ENCODE assay signal across 11 cellular contexts in the genomic region with DNA sequence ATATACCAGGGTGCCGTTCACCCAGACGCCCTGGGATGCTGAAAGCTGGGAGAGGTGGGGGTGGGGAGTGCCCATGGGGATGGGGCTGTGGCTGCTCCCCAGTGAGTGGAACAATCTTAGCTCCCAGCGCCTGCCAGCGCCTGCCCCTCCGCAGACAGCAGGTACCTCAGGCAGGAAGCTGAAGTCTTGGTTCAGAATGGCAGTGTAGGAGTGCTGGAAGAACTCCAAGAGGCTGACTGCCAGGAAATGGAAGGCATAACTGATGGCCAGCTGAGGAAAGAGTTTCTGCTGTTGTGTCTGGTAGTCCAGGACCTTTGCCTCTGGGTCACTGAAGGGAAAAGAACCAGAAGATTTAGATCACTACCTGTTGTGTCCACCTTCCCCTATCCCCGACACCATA. TPM values are rescaled to one million over a fixed set of nuclear protein-coding genes. Genes with fewer than 3 reads are reported as not detected.
DNase-seq lines count a peak whose midpoint lies in the region; ATAC-seq, FAIRE-seq and TF ChIP-seq lines count a peak whose summit lies in the region.
"Had no signal": no experiment of that assay in that cellular context is flagged by ENCODE, and none has a peak within 500 bp of the region (broad histone marks: within the 10 kb centered on the region; RNA-seq: fewer than 3 reads in every experiment).

No MANE protein-coding gene starts in this region.

- H2AFZ ChIP-seq in endothelial cell of umbilical vein (ENCODE audit: low read depth, low read length): peak overlapping the region; percentile 22

- no CpG with 5 or more reads among the region's 6 CpGs for WGBS in mesendoderm (ENCODE audit: extremely low coverage, insufficient coverage, low lambda C conversion rate)
- WGBS in psoas muscle, 3 donors: 52 to 63% (median 55%) methylated on average over 6 of the region's 6 CpGs

- no peaks in the 10 kb centered on the region for H4K20me1 ChIP-seq in endothelial cell of umbilical vein (replicated peaks; ENCODE audit: control insufficient read depth, extremely low read depth, insufficient read depth, low read length)

- H3K9me3 ChIP-seq in endothelial cell of umbilical vein (replicated peaks; ENCODE audit: control insufficient read depth, insufficient read depth, low read length) (no peaks in the 10 kb centered on the region), psoas muscle (no peaks in the 10 kb centered on the region)

- H2BK5ac ChIP-seq in mesendoderm (ENCODE audit: low read length): no peak overlapping the region

- H2BK15ac ChIP-seq in mesendoderm (replicated peaks; ENCODE audit: low read depth): no peak overlapping the region

- H3K27ac ChIP-seq in endothelial cell of umbilical vein (ENCODE audit: insufficient read depth, low read depth, low read length) (no peak overlapping the region), mesendoderm (ENCODE audit: low read depth, low read length) (no peak overlapping the region), psoas muscle (no peak overlapping the region)

- no peak for TF ChIP-seq POLR2A in endothelial cell of umbilical vein (IDR thresholded peaks at IDR 0.05; ENCODE audit: low read depth, low read length)

- H3K9ac ChIP-seq in endothelial cell of umbilical vein (replicated peaks; ENCODE audit: extremely low read depth, insufficient read depth, low read length): no peak overlapping the region
- H3K9ac ChIP-seq in mesendoderm (ENCODE audit: low read length): no peak overlapping the region

- DNase-seq in EH (ENCODE audit: low read depth) (peak; percentile 65), NCI-H69 (lab: John Stamatoyannopoulos, UW) (peak; percentile 82), endothelial cell of umbilical vein (ENCODE audit: low read depth, low spot score) (peak; percentile 87), mesendoderm (no peak), foreskin melanocyte (no peak), psoas muscle (no peak)
- DNase-seq: GDM1, NCI-H1694, T-cell had no signal

- H3K23ac ChIP-seq in mesendoderm (ENCODE audit: low read length): no peak overlapping the region

- POLR2A ChIA-PET in endothelial cell of umbilical vein (lab: Charles Lee): interaction anchor here (0.8 kb wide), 1 partner anchor 96 kb away, joined by 3 read pairs; the partner anchor contains the start of gene PDHB

- intact Hi-C loops in endothelial cell of umbilical vein (cut with micrococcal nuclease) (loop anchor here (5.0 kb wide), 1 partner anchor 196 kb away; the partner anchor contains the start of gene PXK), psoas muscle (cut with DNase I) (no loop called here)

- CTCF ChIA-PET in endothelial cell of umbilical vein (lab: Charles Lee): interaction anchor here (0.8 to 2.8 kb wide), 6 partner anchors 9 to 222 kb away, joined by 3 to 16 read pairs (median 6); partner anchors contain the start of genes HTD2, KCTD6 and RPP14

- H3K4me2 ChIP-seq in endothelial cell of umbilical vein (ENCODE audit: insufficient read depth, low read length): peak overlapping the region; percentile 10
- H3K4me2 ChIP-seq in mesendoderm (ENCODE audit: low read length): no peak overlapping the region

- no peak overlapping the region for H3K4ac ChIP-seq in mesendoderm (ENCODE audit: low read depth, low read length)

- no peaks in the 10 kb centered on the region for H3K79me1 ChIP-seq in mesendoderm (ENCODE audit: low read length)

- H3K56ac ChIP-seq in mesendoderm (ENCODE audit: low read length): peak overlapping the region; percentile 22

- H2BK120ac ChIP-seq in mesendoderm (ENCODE audit: low read depth, low read length): no peak overlapping the region

- no peak overlapping the region for H4K8ac ChIP-seq in mesendoderm (ENCODE audit: low read depth, low read length)

- peak overlapping the region; percentile 16 for H3K18ac ChIP-seq in mesendoderm (ENCODE audit: low read length)

- H3K27me3 ChIP-seq in endothelial cell of umbilical vein (ENCODE audit: control insufficient read depth in 2 of 2, insufficient read depth in 2 of 2, low read length in 2 of 2) (no peaks in the 10 kb centered on the region), mesendoderm (ENCODE audit: insufficient read depth, low read length, poor library complexity) (no peaks in the 10 kb centered on the region), psoas muscle (ENCODE audit: insufficient read depth in 3 of 3, low read length in 2 of 3) (no peaks in the 10 kb centered on the region)

- no peak overlapping the region for H2AK5ac ChIP-seq in mesendoderm (ENCODE audit: low read length)

- ATAC-seq in HG03439 (IDR thresholded peaks at IDR 0.05; ENCODE audit: unreplicated experiment) (no peak), psoas muscle (no peak), GM21390 (IDR thresholded peaks at IDR 0.05; ENCODE audit: unreplicated experiment) (no peak)
- ATAC-seq: T-cell had no signal

- H3K36me3 ChIP-seq in endothelial cell of umbilical vein (ENCODE audit: control insufficient read depth in 2 of 2, extremely low read depth in 1 of 2, insufficient read depth in 2 of 2, low read length in 2 of 2) (no peaks in the 10 kb centered on the region), mesendoderm (ENCODE audit: control insufficient read depth, insufficient read depth, low read length) (no peaks in the 10 kb centered on the region), psoas muscle (ENCODE audit: insufficient read depth in 1 of 2, low read depth in 1 of 2) (peaks cover 0 to 59% of the 10 kb centered on the region in 2 donors)

- H3K4me1 ChIP-seq in endothelial cell of umbilical vein (ENCODE audit: control insufficient read depth, extremely low read depth, insufficient read depth, low read length) (peaks cover 18% of the 10 kb centered on the region), mesendoderm (ENCODE audit: control insufficient read depth, low read depth, low read length) (peaks cover 5% of the 10 kb centered on the region), psoas muscle (no peaks in the 10 kb centered on the region)

- H3K9me1 ChIP-seq in endothelial cell of umbilical vein (replicated peaks; ENCODE audit: control insufficient read depth, extremely low read depth, insufficient read depth, low read length): no peaks in the 10 kb centered on the region

- no TSS peak for BruUV-seq in endothelial cell of umbilical vein (replicated peaks; lab: Mats Ljungman, UMichigan)

- dilution Hi-C loops in endothelial cell of umbilical vein (cut with MboI; ENCODE audit: extremely low pct_ligation_motif_present, low sequenced_read_pairs): no loop called here

- no peak overlapping the region for H3K4me3 ChIP-seq in endothelial cell of umbilical vein (replicated peaks in 1 of 3; ENCODE audit: insufficient read depth in 1 of 3, low read depth in 1 of 3, low read length in 3 of 3)
- no peak overlapping the region for H3K4me3 ChIP-seq in mesendoderm (ENCODE audit: low read length)
- H3K4me3 ChIP-seq in psoas muscle: no peak overlapping the region

- peak; percentile 97 for FAIRE-seq in endothelial cell of umbilical vein (lab: Jason Lieb, UNC)

- no peak overlapping the region for H4K5ac ChIP-seq in mesendoderm (ENCODE audit: low read length)

- H3K79me2 ChIP-seq in endothelial cell of umbilical vein (ENCODE audit: control insufficient read depth, insufficient read depth, low read length) (no peaks in the 10 kb centered on the region), mesendoderm (ENCODE audit: control insufficient read depth, insufficient read depth, low read length) (no peaks in the 10 kb centered on the region)

- TF ChIP-seq CTCF in endothelial cell of umbilical vein (IDR thresholded peaks at IDR 0.05; ENCODE audit: extremely low read depth in 1 of 2, insufficient read depth in 1 of 2, low read depth in 1 of 2, low read length in 2 of 2) (no peak), psoas muscle (IDR thresholded peaks at IDR 0.05) (no peak)

TF ChIP-seq in endothelial cell of umbilical vein, 7 proteins besides CTCF, POLR2A, EP300 and RAD21 (continues in another document):
- peak; percentile 45 for TF ChIP-seq POLR2AphosphoS5 (IDR thresholded peaks at IDR 0.05; ENCODE audit: insufficient read depth, low read depth, low read length)

RNA-seq across cellular contexts. Expression of gene ACOX2, which starts 8.4 kb away (rescaled TPM):
- 1.5 and 2.1 TPM in 2 replicates for total RNA-seq in endothelial cell of umbilical vein
- polyA plus RNA-seq in endothelial cell of umbilical vein: 10.5 and 10.7 TPM in 2 replicates
- 3.6 and 3.8 TPM in 2 replicates for polyA plus RNA-seq in endothelial cell of umbilical vein (2011; cell fraction: cytosol; rRNA removed)
- 61.1 and 77.6 TPM in 2 replicates for polyA plus RNA-seq in endothelial cell of umbilical vein (2011; cell fraction: nucleus; rRNA removed)
- polyA plus RNA-seq in endothelial cell of umbilical vein (2012): 1.5 TPM in 2 replicates
- polyA minus RNA-seq in endothelial cell of umbilical vein: 10.1 and 16.8 TPM in 2 replicates
- polyA minus RNA-seq in endothelial cell of umbilical vein (2011; cell fraction: cytosol; rRNA and poly(A)+ RNA removed): not detected
- 11.1 and 12.7 TPM in 2 replicates for polyA minus RNA-seq in endothelial cell of umbilical vein (2011; cell fraction: nucleus; rRNA and poly(A)+ RNA removed)
- 7.6 TPM for polyA plus RNA-seq in mesendoderm (2013, experiment 1 of 2)
- polyA plus RNA-seq in mesendoderm (2013, experiment 2 of 2): 8.1 TPM
- total RNA-seq in psoas muscle: 10 to 100 TPM in 2 of 4 donors, 1 to 10 TPM in 2; 1.8 to 18.1 (median 8.7) TPM
- 1 to 10 TPM; 2.2 to 4.4 (median 2.4) TPM for polyA plus RNA-seq in psoas muscle

RNA-seq across cellular contexts. Expression of gene KCTD6, which starts 36.7 kb away (rescaled TPM):
- total RNA-seq in endothelial cell of umbilical vein (6.4 and 7.4 TPM in 2 replicates), psoas muscle (10 to 100 TPM in 1 of 4 donors, 1 to 10 TPM in 3; 5.8 to 11.0 (median 6.9) TPM)
- polyA plus RNA-seq in endothelial cell of umbilical vein (5.4 and 6.4 TPM in 2 replicates), psoas muscle (1 to 10 TPM; 2.6 to 9.8 (median 6.5) TPM)
- 6.0 and 6.8 TPM in 2 replicates for polyA plus RNA-seq in endothelial cell of umbilical vein (2011; cell fraction: cytosol; rRNA removed)
- 7.6 and 9.0 TPM in 2 replicates for polyA plus RNA-seq in endothelial cell of umbilical vein (2011; cell fraction: nucleus; rRNA removed)
- polyA plus RNA-seq in endothelial cell of umbilical vein (2012): 4.2 and 6.9 TPM in 2 replicates
- 4.7 and 7.5 TPM in 2 replicates for polyA minus RNA-seq in endothelial cell of umbilical vein
- 4.0 TPM for polyA minus RNA-seq in endothelial cell of umbilical vein (2011; cell fraction: cytosol; rRNA and poly(A)+ RNA removed)
- 6.4 and 8.7 TPM in 2 replicates for polyA minus RNA-seq in endothelial cell of umbilical vein (2011; cell fraction: nucleus; rRNA and poly(A)+ RNA removed)
- polyA plus RNA-seq in mesendoderm (2013, experiment 1 of 2): 44.2 TPM
- polyA plus RNA-seq in mesendoderm (2013, experiment 2 of 2): 42.6 TPM

RNA-seq across cellular contexts. Expression of gene FAM107A, which starts 48.6 kb away (rescaled TPM):
- total RNA-seq in endothelial cell of umbilical vein (8.2 and 10.7 TPM in 2 replicates), psoas muscle (10 to 100 TPM; 10.8 to 19.0 (median 17.8) TPM)
- polyA plus RNA-seq in endothelial cell of umbilical vein (4.8 and 5.7 TPM in 2 replicates), psoas muscle (10 to 100 TPM; 16.5 to 24.0 (median 22.6) TPM)
- 6.3 and 6.4 TPM in 2 replicates for polyA plus RNA-seq in endothelial cell of umbilical vein (2011; cell fraction: cytosol; rRNA removed)
- polyA plus RNA-seq in endothelial cell of umbilical vein (2011; cell fraction: nucleus; rRNA removed): 8.0 and 8.5 TPM in 2 replicates
- polyA plus RNA-seq in endothelial cell of umbilical vein (2012): 2.2 and 8.5 TPM in 2 replicates
- 2.9 and 4.0 TPM in 2 replicates for polyA minus RNA-seq in endothelial cell of umbilical vein
- not detected for polyA minus RNA-seq in endothelial cell of umbilical vein (2011; cell fraction: cytosol; rRNA and poly(A)+ RNA removed)
- polyA minus RNA-seq in endothelial cell of umbilical vein (2011; cell fraction: nucleus; rRNA and poly(A)+ RNA removed): 3.0 and 3.4 TPM in 2 replicates
- polyA plus RNA-seq in mesendoderm (2013, experiment 1 of 2): 0.63 TPM
- 0.76 TPM for polyA plus RNA-seq in mesendoderm (2013, experiment 2 of 2)

Comparison
In these comparisons a context has a peak if more than half of its experiments do, and no peak if none do; other contexts are left out.
1. DNase-seq: peak in EH (single experiment), NCI-H69 (single experiment) and endothelial cell of umbilical vein (single experiment); none in mesendoderm (single experiment), foreskin melanocyte (single experiment) and psoas muscle (0 of 2).